In genomic region chr11:22787565-22788162, GRCh38 we compare ENCODE assay signal across 2 cellular contexts.
TF ChIP-seq lines count a peak whose summit lies in the region.

No MANE protein-coding gene starts in this region.

TF ChIP-seq in GM12891, 5 proteins besides CTCF, POLR2A, EP300 and RAD21 (continued from another document):
- no peak for TF ChIP-seq POU2F2 (IDR thresholded peaks at IDR 0.05; ENCODE audit: low read depth, low read length)
TF ChIP-seq in GM12891: peak in this region for 0.

TF ChIP-seq in K562, 482 proteins besides CTCF, POLR2A, EP300 and RAD21 (continued from another document):
- TF ChIP-seq, protein P1, sequence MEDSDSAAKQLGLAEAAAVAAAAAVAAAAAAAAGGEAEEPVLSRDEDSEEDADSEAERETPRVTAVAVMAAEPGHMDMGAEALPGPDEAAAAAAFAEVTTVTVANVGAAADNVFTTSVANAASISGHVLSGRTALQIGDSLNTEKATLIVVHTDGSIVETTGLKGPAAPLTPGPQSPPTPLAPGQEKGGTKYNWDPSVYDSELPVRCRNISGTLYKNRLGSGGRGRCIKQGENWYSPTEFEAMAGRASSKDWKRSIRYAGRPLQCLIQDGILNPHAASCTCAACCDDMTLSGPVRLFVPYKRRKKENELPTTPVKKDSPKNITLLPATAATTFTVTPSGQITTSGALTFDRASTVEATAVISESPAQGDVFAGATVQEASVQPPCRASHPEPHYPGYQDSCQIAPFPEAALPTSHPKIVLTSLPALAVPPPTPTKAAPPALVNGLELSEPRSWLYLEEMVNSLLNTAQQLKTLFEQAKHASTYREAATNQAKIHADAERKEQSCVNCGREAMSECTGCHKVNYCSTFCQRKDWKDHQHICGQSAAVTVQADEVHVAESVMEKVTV (CRISPR knock-in tag; IDR thresholded peaks at IDR 0.05) = peak; percentile 48; the same call in 1 of the 2 replicates
- TF ChIP-seq, protein P2, sequence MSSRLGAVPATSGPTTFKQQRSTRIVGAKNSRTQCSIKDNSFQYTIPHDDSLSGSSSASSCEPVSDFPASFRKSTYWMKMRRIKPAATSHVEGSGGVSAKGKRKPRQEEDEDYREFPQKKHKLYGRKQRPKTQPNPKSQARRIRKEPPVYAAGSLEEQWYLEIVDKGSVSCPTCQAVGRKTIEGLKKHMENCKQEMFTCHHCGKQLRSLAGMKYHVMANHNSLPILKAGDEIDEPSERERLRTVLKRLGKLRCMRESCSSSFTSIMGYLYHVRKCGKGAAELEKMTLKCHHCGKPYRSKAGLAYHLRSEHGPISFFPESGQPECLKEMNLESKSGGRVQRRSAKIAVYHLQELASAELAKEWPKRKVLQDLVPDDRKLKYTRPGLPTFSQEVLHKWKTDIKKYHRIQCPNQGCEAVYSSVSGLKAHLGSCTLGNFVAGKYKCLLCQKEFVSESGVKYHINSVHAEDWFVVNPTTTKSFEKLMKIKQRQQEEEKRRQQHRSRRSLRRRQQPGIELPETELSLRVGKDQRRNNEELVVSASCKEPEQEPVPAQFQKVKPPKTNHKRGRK (tag; IDR thresholded peaks at IDR 0.05) = peak; percentile 55; the same call in 1 of the 2 replicates
- TF ChIP-seq ARID3A (IDR thresholded peaks at IDR 0.05; ENCODE audit: borderline replicate concordance, low read depth, low read length) = peak; percentile 92
- no peak for TF ChIP-seq MAFK (IDR thresholded peaks at IDR 0.05; ENCODE audit: low read length)
- no peak for TF ChIP-seq E2F1 (CRISPR knock-in tag; IDR thresholded peaks at IDR 0.05)
TF ChIP-seq in K562: peak in this region for 6.
